In the genomic region with DNA sequence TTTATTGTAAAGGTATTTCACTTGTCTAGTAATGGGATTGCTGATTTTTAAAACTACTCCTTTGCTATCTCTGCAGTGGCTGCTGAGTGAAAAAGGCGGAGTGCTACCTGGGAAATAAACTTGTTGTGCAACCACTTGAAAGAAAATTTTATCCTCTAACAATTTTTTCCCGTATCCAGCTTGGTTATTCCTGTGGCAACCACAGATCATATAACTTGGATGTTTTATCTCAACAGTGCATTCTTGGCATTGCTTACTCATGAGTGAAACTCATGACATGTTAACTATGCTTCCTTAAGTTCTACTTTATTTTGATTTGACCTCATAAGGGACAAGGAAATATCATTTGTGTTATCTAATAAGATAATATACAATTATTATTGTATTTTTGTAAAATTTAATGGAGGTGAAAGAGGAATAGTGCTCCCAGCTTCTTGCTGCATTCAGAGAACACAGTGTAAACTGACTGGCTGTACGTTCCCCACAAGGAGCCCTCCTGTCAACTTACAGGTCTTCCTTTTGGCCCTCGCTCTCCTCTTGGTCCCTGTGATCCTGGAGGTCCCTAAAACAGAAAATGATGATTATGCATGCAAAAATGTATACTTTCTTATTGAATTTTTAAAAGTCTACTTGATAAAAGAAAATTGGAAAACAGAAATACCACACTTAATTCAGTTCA, we compare ENCODE assay signal across 15 cellular contexts.
A peak's percentile ranks its signal among the peaks of the same experiment; 100 is the strongest.
DNase-seq lines count a peak whose midpoint lies in the region; FAIRE-seq and TF ChIP-seq lines count a peak whose summit lies in the region.
"Had no signal": no experiment of that assay in that cellular context is flagged by ENCODE, and none has a peak within 500 bp of the region (broad histone marks: within the 10 kb centered on the region; RNA-seq: fewer than 3 reads in every experiment).

No MANE protein-coding gene starts in this region.

- peaks cover 2% of the 10 kb centered on the region for H3K36me3 ChIP-seq in fibroblast of lung (ENCODE audit: control insufficient read depth, insufficient read depth, low read length)
- H3K36me3 ChIP-seq in rectal smooth muscle tissue (ENCODE audit: control insufficient read depth, insufficient read depth, low read length) = no peaks in the 10 kb centered on the region
- H3K36me3 ChIP-seq in suprapubic skin = no peaks in the 10 kb centered on the region

- CTCF ChIA-PET in activated CD4-positive, alpha-beta T cell treated with anti-CD3 and anti-CD28 coated beads, Interleukin-2, amount 10 ng/mL, durations not matched to agents 7 days and 5 days (lab: Charles Lee) = no interaction called here

- no peak for TF ChIP-seq POLR2A in suprapubic skin (IDR thresholded peaks at IDR 0.05)

- WGBS in suprapubic skin = 74% methylated on average over 4 of the region's 4 CpGs

- no peak overlapping the region for H3K4me3 Mint-ChIP-seq in activated CD4-positive, alpha-beta T cell treated with anti-CD3 and anti-CD28 coated beads, Interleukin-2, amount 10 ng/mL, durations not matched to agents 7 days and 5 days
- H3K4me3 Mint-ChIP-seq: naive thymus-derived CD4-positive, alpha-beta T cell; T-helper 17 cell had no signal

- H3K27me3 Mint-ChIP-seq in activated CD4-positive, alpha-beta T cell treated with anti-CD3 and anti-CD28 coated beads, Interleukin-2, amount 10 ng/mL, durations not matched to agents 7 days and 5 days = peaks cover 3% of the 10 kb centered on the region
- H3K27me3 Mint-ChIP-seq: naive thymus-derived CD4-positive, alpha-beta T cell had no signal

- TF ChIP-seq CTCF in fibroblast of lung (conservative IDR thresholded peaks at IDR 0.05 in 1 of 2, IDR thresholded peaks at IDR 0.05 in 1 of 2; ENCODE audit: low read depth in 1 of 2, low read length in 2 of 2) (no peak), suprapubic skin (IDR thresholded peaks at IDR 0.05) (no peak)

- no peak overlapping the region for H3K27ac Mint-ChIP-seq in activated CD4-positive, alpha-beta T cell treated with anti-CD3 and anti-CD28 coated beads, Interleukin-2, amount 10 ng/mL, durations not matched to agents 7 days and 5 days
- H3K27ac Mint-ChIP-seq: naive thymus-derived CD4-positive, alpha-beta T cell; T-helper 17 cell had no signal

- no peak overlapping the region for H3K4me2 ChIP-seq in fibroblast of lung (ENCODE audit: extremely low read depth, insufficient read depth, low read length)

- no peaks in the 10 kb centered on the region for H4K20me1 ChIP-seq in fibroblast of lung (ENCODE audit: control insufficient read depth, extremely low read depth, insufficient read depth, low read length)

- H3K79me2 ChIP-seq in fibroblast of lung (ENCODE audit: control insufficient read depth, insufficient read depth, low read length) = peaks cover 5% of the 10 kb centered on the region

- H3K9me3 Mint-ChIP-seq in activated CD4-positive, alpha-beta T cell treated with anti-CD3 and anti-CD28 coated beads, Interleukin-2, amount 10 ng/mL, durations not matched to agents 7 days and 5 days = no peaks in the 10 kb centered on the region
- H3K9me3 Mint-ChIP-seq: naive thymus-derived CD4-positive, alpha-beta T cell had no signal

- H3K27ac ChIP-seq in fibroblast of lung (ENCODE audit: insufficient read depth, low read length) = peak overlapping the region; percentile 30
- H3K27ac ChIP-seq in rectal smooth muscle tissue (ENCODE audit: low read depth, low read length) = peak overlapping the region; percentile 27
- H3K27ac ChIP-seq in suprapubic skin = no peak overlapping the region

- POLR2A ChIA-PET in activated CD4-positive, alpha-beta T cell treated with anti-CD3 and anti-CD28 coated beads, Interleukin-2, amount 10 ng/mL, durations not matched to agents 7 days and 5 days (lab: Charles Lee) = no interaction called here

- H3K4me1 ChIP-seq in fibroblast of lung (ENCODE audit: control insufficient read depth, extremely low read depth, insufficient read depth, low read length) (peaks cover 13% of the 10 kb centered on the region), rectal smooth muscle tissue (ENCODE audit: control insufficient read depth, insufficient read depth, low read length) (peaks cover 13% of the 10 kb centered on the region), suprapubic skin (peaks cover 19% of the 10 kb centered on the region)

- peaks cover 6% of the 10 kb centered on the region for H3K4me1 Mint-ChIP-seq in activated CD4-positive, alpha-beta T cell treated with anti-CD3 and anti-CD28 coated beads, Interleukin-2, amount 10 ng/mL, durations not matched to agents 7 days and 5 days
- H3K4me1 Mint-ChIP-seq: T-helper 17 cell had no signal

- H3K9me3 ChIP-seq in fibroblast of lung (ENCODE audit: control insufficient read depth, insufficient read depth, low read depth, low read length) = no peaks in the 10 kb centered on the region
- no peaks in the 10 kb centered on the region for H3K9me3 ChIP-seq in suprapubic skin

- DNase-seq in EH (ENCODE audit: low read depth) (peak; percentile 93), RCC 7860 (ENCODE audit: low spot score) (peak; percentile 92), fibroblast of lung (ENCODE audit: low read depth in 2 of 2) (peak; percentile 82 to 97), suprapubic skin (ENCODE audit: low spot score in 2 of 2) (no peak), NCI-H82 treated with DMSO at 0.1 percent for 48 hours (lab: John Stamatoyannopoulos, UW; ENCODE audit: unreplicated experiment) (no peak)
- DNase-seq in activated naive CD4-positive, alpha-beta T cell treated with Interleukin-2 at 50 U/mL for 16 hours = no peak
- DNase-seq in activated CD4-positive, alpha-beta T cell treated with anti-CD3 and anti-CD28 coated beads, Interleukin-2, amount 10 ng/mL, durations not matched to agents 7 days and 5 days = no peak
- DNase-seq: central memory CD4-positive, alpha-beta T cell; DMS153; H7; naive thymus-derived CD4-positive, alpha-beta T cell; NCI-H1092; stimulated activated CD4-positive, alpha-beta T cell treated with anti-CD3 and anti-CD28 coated beads, Interleukin-1b, Interleukin-23, amount 100 ng/mL, for 48 hours; T-helper 17 cell had no signal

- FAIRE-seq in RCC 7860 (lab: Jason Lieb, UNC) = peak; percentile 97

- H3K27me3 ChIP-seq in fibroblast of lung (ENCODE audit: control insufficient read depth, insufficient read depth, low read length) (no peaks in the 10 kb centered on the region), rectal smooth muscle tissue (ENCODE audit: control insufficient read depth, insufficient read depth, low read length) (no peaks in the 10 kb centered on the region), suprapubic skin (no peaks in the 10 kb centered on the region)

- no peak overlapping the region for H2AFZ ChIP-seq in fibroblast of lung (ENCODE audit: low read length)

- H3K9ac ChIP-seq in fibroblast of lung (ENCODE audit: insufficient read depth, low read length) = no peak overlapping the region
- no peak overlapping the region for H3K9ac ChIP-seq in rectal smooth muscle tissue (ENCODE audit: low read length)

- H3K4me3 ChIP-seq in fibroblast of lung (replicated peaks in 1 of 4; ENCODE audit: control extremely low read depth in 1 of 4, insufficient read depth in 1 of 4, low read depth in 3 of 4, low read length in 4 of 4) = no peak overlapping the region
- no peak overlapping the region for H3K4me3 ChIP-seq in rectal smooth muscle tissue (ENCODE audit: low read length)
- H3K4me3 ChIP-seq in suprapubic skin = no peak overlapping the region

- H3K36me3 Mint-ChIP-seq in activated CD4-positive, alpha-beta T cell treated with anti-CD3 and anti-CD28 coated beads, Interleukin-2, amount 10 ng/mL, durations not matched to agents 7 days and 5 days (ENCODE audit: low read depth) = no peaks in the 10 kb centered on the region
- H3K36me3 Mint-ChIP-seq: naive thymus-derived CD4-positive, alpha-beta T cell had no signal

- TF ChIP-seq EP300 in suprapubic skin (IDR thresholded peaks at IDR 0.05) = no peak

Comparison
In these comparisons a context has a peak if more than half of its experiments do, and no peak if none do; other contexts are left out.
1. DNase-seq: peak in EH (single experiment), RCC 7860 (single experiment) and fibroblast of lung (2 of 2); none in activated naive CD4-positive, alpha-beta T cell treated with Interleukin-2 at 50 U/mL for 16 hours (single experiment), suprapubic skin (0 of 2), activated CD4-positive, alpha-beta T cell treated with anti-CD3 and anti-CD28 coated beads, Interleukin-2, amount 10 ng/mL, durations not matched to agents 7 days and 5 days (single experiment) and NCI-H82 treated with DMSO at 0.1 percent for 48 hours (single experiment).